1 cellular context compared by ENCODE assay signal in genomic region chr2:102258386-102259074, GRCh38.
A peak's percentile ranks its signal among the peaks of the same experiment; 100 is the strongest.
TF ChIP-seq lines count a peak whose summit lies in the region.

No MANE protein-coding gene starts in this region.

TF ChIP-seq in K562, 482 proteins besides CTCF, POLR2A, EP300 and RAD21 (continued from another document and continues in another):
- TF ChIP-seq HNRNPUL1 (IDR thresholded peaks at IDR 0.05; ENCODE audit: low read length) (no peak), DACH1 (IDR thresholded peaks at IDR 0.05; ENCODE audit: partially characterized antibody) (no peak), ETV1 (tag; conservative IDR thresholded peaks at IDR 0.05; ENCODE audit: low read depth) (peak; percentile 82), ZNF583 (CRISPR knock-in tag; IDR thresholded peaks at IDR 0.05) (0 out of 2 replicates have a peak, but pooled peaks have one; percentile 11), JUND (IDR thresholded peaks at IDR 0.05; ENCODE audit: borderline replicate concordance, low read depth, low read length) (peak; percentile 82), JUND (tag; IDR thresholded peaks at IDR 0.05; ENCODE audit: borderline replicate concordance, low read depth, low read length) (peak; percentile 87), TOE1 (IDR thresholded peaks at IDR 0.05; ENCODE audit: borderline replicate concordance) (no peak), TOE1 (CRISPR knock-in tag; IDR thresholded peaks at IDR 0.05; ENCODE audit: borderline replicate concordance, low read depth) (no peak), ZBTB17 (CRISPR knock-in tag; IDR thresholded peaks at IDR 0.05) (peak; percentile 43; the same call in 1 of the 2 replicates), ZNF197 (CRISPR knock-in tag; IDR thresholded peaks at IDR 0.05; ENCODE audit: low read depth) (peak; percentile 95), ZNF445 (CRISPR knock-in tag; IDR thresholded peaks at IDR 0.05; ENCODE audit: low read depth) (peak; percentile 18; the same call in 1 of the 2 replicates), HDAC6 (IDR thresholded peaks at IDR 0.05; ENCODE audit: low read depth, low read length) (no peak), HSF4 (CRISPR knock-in tag; IDR thresholded peaks at IDR 0.05; ENCODE audit: borderline replicate concordance) (0 out of 2 replicates have a peak, but pooled peaks have one; percentile 28), TCF7L2 (IDR thresholded peaks at IDR 0.05; ENCODE audit: low read depth, low read length) (no peak), ZNF79 (CRISPR knock-in tag; IDR thresholded peaks at IDR 0.05; ENCODE audit: low read depth) (0 out of 2 replicates have a peak, but pooled peaks have one; percentile 46), ZNF184 (CRISPR knock-in tag; IDR thresholded peaks at IDR 0.05) (no peak), ZNF586 (CRISPR knock-in tag; conservative IDR thresholded peaks at IDR 0.05) (no peak), ZNF766 (CRISPR knock-in tag; conservative IDR thresholded peaks at IDR 0.05) (peak; percentile 95), RNF2 (IDR thresholded peaks at IDR 0.05) (peak; percentile 23; the same call in 1 of the 2 replicates), POLR2H (tag; IDR thresholded peaks at IDR 0.05; ENCODE audit: low read depth) (peak; percentile 34; the same call in 1 of the 2 replicates), GABPA (tag; conservative IDR thresholded peaks at IDR 0.05; ENCODE audit: low read depth) (peak; percentile 61), BRD4 (IDR thresholded peaks at IDR 0.05) (0 out of 2 replicates have a peak, but pooled peaks have one; percentile 41), SMAD3 (CRISPR knock-in tag; conservative IDR thresholded peaks at IDR 0.05) (0 out of 2 replicates have a peak, but pooled peaks have one; percentile 4), NR2C2 (CRISPR knock-in tag; IDR thresholded peaks at IDR 0.05) (no peak), NR2C2 (tag; IDR thresholded peaks at IDR 0.05) (peak; percentile 81; the same call in 1 of the 2 replicates), ZBTB11 (CRISPR knock-in tag; IDR thresholded peaks at IDR 0.05) (0 out of 6 replicates have a peak, but pooled peaks of 1 of the 3 experiments have one; percentile 34), PBX2 (CRISPR knock-in tag; IDR thresholded peaks at IDR 0.05; ENCODE audit: low read depth) (no peak), PBX2 (tag; conservative IDR thresholded peaks at IDR 0.05; ENCODE audit: low read depth) (no peak), CXXC5 (CRISPR knock-in tag; IDR thresholded peaks at IDR 0.05) (peak; percentile 47; the same call in 1 of the 2 replicates), ZNF644 (tag; IDR thresholded peaks at IDR 0.05; ENCODE audit: low read depth) (peak; percentile 88; the same call in 1 of the 2 replicates), ZNF311 (CRISPR knock-in tag; IDR thresholded peaks at IDR 0.05) (peak; percentile 62; the same call in 1 of the 2 replicates), L3MBTL2 (IDR thresholded peaks at IDR 0.05) (peak; percentile 58; the same call in 1 of the 2 replicates), GTF2A2 (tag; IDR thresholded peaks at IDR 0.05) (peak; percentile 67; the same call in 1 of the 2 replicates), BCL6 (CRISPR knock-in tag; IDR thresholded peaks at IDR 0.05) (peak; percentile 77), ZNF175 (CRISPR knock-in tag; IDR thresholded peaks at IDR 0.05; ENCODE audit: low read depth) (peak; percentile 99), KDM2B (CRISPR knock-in tag; IDR thresholded peaks at IDR 0.05) (no peak), DMBX1 (CRISPR knock-in tag; IDR thresholded peaks at IDR 0.05; ENCODE audit: borderline replicate concordance) (peak; percentile 90; the same call in 1 of the 2 replicates), CBX5 (IDR thresholded peaks at IDR 0.05; ENCODE audit: borderline replicate concordance, low read depth) (no peak), U2AF2 (optimal IDR thresholded peaks at IDR 0.05; ENCODE audit: low read depth, low read length) (no peak), ZNF23 (CRISPR knock-in tag; IDR thresholded peaks at IDR 0.05) (0 out of 2 replicates have a peak, but pooled peaks have one; percentile 9), POLR2AphosphoS5 (IDR thresholded peaks at IDR 0.05; ENCODE audit: control insufficient read depth, insufficient read depth, low read depth, low read length) (no peak), HIVEP1 (CRISPR knock-in tag; IDR thresholded peaks at IDR 0.05) (no peak), SMAD4 (CRISPR knock-in tag; conservative IDR thresholded peaks at IDR 0.05) (peak; percentile 80), MYBL2 (IDR thresholded peaks at IDR 0.05; ENCODE audit: low read depth) (no peak), MYBL2 (CRISPR knock-in tag; IDR thresholded peaks at IDR 0.05; ENCODE audit: borderline replicate concordance) (no peak)
- TF ChIP-seq, protein P1, sequence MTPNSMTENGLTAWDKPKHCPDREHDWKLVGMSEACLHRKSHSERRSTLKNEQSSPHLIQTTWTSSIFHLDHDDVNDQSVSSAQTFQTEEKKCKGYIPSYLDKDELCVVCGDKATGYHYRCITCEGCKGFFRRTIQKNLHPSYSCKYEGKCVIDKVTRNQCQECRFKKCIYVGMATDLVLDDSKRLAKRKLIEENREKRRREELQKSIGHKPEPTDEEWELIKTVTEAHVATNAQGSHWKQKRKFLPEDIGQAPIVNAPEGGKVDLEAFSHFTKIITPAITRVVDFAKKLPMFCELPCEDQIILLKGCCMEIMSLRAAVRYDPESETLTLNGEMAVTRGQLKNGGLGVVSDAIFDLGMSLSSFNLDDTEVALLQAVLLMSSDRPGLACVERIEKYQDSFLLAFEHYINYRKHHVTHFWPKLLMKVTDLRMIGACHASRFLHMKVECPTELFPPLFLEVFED (CRISPR knock-in tag; conservative IDR thresholded peaks at IDR 0.05), result peak; percentile 65; the same call in 1 of the 2 replicates
- TF ChIP-seq, protein P2, sequence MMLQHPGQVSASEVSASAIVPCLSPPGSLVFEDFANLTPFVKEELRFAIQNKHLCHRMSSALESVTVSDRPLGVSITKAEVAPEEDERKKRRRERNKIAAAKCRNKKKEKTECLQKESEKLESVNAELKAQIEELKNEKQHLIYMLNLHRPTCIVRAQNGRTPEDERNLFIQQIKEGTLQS (IDR thresholded peaks at IDR 0.05), result peak; percentile 90
- TF ChIP-seq, protein P2 (CRISPR knock-in tag; conservative IDR thresholded peaks at IDR 0.05), result no peak
- TF ChIP-seq, protein P3, sequence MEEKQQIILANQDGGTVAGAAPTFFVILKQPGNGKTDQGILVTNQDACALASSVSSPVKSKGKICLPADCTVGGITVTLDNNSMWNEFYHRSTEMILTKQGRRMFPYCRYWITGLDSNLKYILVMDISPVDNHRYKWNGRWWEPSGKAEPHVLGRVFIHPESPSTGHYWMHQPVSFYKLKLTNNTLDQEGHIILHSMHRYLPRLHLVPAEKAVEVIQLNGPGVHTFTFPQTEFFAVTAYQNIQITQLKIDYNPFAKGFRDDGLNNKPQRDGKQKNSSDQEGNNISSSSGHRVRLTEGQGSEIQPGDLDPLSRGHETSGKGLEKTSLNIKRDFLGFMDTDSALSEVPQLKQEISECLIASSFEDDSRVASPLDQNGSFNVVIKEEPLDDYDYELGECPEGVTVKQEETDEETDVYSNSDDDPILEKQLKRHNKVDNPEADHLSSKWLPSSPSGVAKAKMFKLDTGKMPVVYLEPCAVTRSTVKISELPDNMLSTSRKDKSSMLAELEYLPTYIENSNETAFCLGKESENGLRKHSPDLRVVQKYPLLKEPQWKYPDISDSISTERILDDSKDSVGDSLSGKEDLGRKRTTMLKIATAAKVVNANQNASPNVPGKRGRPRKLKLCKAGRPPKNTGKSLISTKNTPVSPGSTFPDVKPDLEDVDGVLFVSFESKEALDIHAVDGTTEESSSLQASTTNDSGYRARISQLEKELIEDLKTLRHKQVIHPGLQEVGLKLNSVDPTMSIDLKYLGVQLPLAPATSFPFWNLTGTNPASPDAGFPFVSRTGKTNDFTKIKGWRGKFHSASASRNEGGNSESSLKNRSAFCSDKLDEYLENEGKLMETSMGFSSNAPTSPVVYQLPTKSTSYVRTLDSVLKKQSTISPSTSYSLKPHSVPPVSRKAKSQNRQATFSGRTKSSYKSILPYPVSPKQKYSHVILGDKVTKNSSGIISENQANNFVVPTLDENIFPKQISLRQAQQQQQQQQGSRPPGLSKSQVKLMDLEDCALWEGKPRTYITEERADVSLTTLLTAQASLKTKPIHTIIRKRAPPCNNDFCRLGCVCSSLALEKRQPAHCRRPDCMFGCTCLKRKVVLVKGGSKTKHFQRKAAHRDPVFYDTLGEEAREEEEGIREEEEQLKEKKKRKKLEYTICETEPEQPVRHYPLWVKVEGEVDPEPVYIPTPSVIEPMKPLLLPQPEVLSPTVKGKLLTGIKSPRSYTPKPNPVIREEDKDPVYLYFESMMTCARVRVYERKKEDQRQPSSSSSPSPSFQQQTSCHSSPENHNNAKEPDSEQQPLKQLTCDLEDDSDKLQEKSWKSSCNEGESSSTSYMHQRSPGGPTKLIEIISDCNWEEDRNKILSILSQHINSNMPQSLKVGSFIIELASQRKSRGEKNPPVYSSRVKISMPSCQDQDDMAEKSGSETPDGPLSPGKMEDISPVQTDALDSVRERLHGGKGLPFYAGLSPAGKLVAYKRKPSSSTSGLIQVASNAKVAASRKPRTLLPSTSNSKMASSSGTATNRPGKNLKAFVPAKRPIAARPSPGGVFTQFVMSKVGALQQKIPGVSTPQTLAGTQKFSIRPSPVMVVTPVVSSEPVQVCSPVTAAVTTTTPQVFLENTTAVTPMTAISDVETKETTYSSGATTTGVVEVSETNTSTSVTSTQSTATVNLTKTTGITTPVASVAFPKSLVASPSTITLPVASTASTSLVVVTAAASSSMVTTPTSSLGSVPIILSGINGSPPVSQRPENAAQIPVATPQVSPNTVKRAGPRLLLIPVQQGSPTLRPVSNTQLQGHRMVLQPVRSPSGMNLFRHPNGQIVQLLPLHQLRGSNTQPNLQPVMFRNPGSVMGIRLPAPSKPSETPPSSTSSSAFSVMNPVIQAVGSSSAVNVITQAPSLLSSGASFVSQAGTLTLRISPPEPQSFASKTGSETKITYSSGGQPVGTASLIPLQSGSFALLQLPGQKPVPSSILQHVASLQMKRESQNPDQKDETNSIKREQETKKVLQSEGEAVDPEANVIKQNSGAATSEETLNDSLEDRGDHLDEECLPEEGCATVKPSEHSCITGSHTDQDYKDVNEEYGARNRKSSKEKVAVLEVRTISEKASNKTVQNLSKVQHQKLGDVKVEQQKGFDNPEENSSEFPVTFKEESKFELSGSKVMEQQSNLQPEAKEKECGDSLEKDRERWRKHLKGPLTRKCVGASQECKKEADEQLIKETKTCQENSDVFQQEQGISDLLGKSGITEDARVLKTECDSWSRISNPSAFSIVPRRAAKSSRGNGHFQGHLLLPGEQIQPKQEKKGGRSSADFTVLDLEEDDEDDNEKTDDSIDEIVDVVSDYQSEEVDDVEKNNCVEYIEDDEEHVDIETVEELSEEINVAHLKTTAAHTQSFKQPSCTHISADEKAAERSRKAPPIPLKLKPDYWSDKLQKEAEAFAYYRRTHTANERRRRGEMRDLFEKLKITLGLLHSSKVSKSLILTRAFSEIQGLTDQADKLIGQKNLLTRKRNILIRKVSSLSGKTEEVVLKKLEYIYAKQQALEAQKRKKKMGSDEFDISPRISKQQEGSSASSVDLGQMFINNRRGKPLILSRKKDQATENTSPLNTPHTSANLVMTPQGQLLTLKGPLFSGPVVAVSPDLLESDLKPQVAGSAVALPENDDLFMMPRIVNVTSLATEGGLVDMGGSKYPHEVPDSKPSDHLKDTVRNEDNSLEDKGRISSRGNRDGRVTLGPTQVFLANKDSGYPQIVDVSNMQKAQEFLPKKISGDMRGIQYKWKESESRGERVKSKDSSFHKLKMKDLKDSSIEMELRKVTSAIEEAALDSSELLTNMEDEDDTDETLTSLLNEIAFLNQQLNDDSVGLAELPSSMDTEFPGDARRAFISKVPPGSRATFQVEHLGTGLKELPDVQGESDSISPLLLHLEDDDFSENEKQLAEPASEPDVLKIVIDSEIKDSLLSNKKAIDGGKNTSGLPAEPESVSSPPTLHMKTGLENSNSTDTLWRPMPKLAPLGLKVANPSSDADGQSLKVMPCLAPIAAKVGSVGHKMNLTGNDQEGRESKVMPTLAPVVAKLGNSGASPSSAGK (IDR thresholded peaks at IDR 0.05), result peak; percentile 47
